In genomic region chr11:70647188-70648166, GRCh38 we compare ENCODE assay signal across 21 cellular contexts.
DNase-seq lines count a peak whose midpoint lies in the region; ATAC-seq and TF ChIP-seq lines count a peak whose summit lies in the region.
"Had no signal": no experiment of that assay in that cellular context is flagged by ENCODE, and none has a peak within 500 bp of the region (broad histone marks: within the 10 kb centered on the region; RNA-seq: fewer than 3 reads in every experiment).

No MANE protein-coding gene starts in this region.

- H3K27ac ChIP-seq in H9 (ENCODE audit: insufficient read length, low read depth, low read length): peak overlapping the region; percentile 70
- H3K27ac ChIP-seq: BLaER1 had no signal

- no peak overlapping the region for H2BK20ac ChIP-seq in H9 (ENCODE audit: low read depth, low read length, poor library complexity, severe bottlenecking)

- H3K27me3 Mint-ChIP-seq in H9 (ENCODE audit: low read depth) (peaks cover 7% of the 10 kb centered on the region), brain (peaks cover 2% of the 10 kb centered on the region)

- H3K4me1 Mint-ChIP-seq in H9: peaks cover 61 to 65% of the 10 kb centered on the region in 2 experiments
- H3K4me1 Mint-ChIP-seq in brain: peaks cover 82% of the 10 kb centered on the region
- H3K4me1 Mint-ChIP-seq: CD4-positive, alpha-beta memory T cell had no signal

- peak overlapping the region; percentile 60 for H3K4me2 ChIP-seq in H9 (ENCODE audit: insufficient read depth, insufficient read length, low read length)
- H3K4me2 ChIP-seq: BLaER1, SK-N-SH had no signal

- H3K79me2 ChIP-seq in H9 (ENCODE audit: insufficient read depth, low read length): peaks cover under 1% of the 10 kb centered on the region; the same call in 1 of the 2 replicates

- H3K56ac ChIP-seq in H9 (ENCODE audit: insufficient read length, low read depth, low read length): no peak overlapping the region

- H3K9ac ChIP-seq in H9 (ENCODE audit: extremely low read depth, insufficient read length, low read length): no peak overlapping the region
- H3K9ac ChIP-seq: BLaER1, SK-N-SH had no signal

- DNase-seq in H9 (peak; percentile 75), MV-4-11 (lab: John Stamatoyannopoulos, UW) (peak; percentile 87), iPS-NIHi7 (ENCODE audit: extremely low spot score) (peak; percentile 53), kidney tubule cell (ENCODE audit: low spot score) (no peak)
- DNase-seq: Caco-2; CD4-positive, alpha-beta memory T cell; DMS 273 treated with DMSO at 0.1 percent for 48 hours; DMS79 treated with DMSO at 0.1 percent for 48 hours; Kasumi-1; NCI-H1417 treated with DMSO at 0.1 percent for 48 hours; NCI-H187 treated with DMSO at 0.1 percent for 48 hours; NCI-H345; NCI-H524 treated with DMSO at 0.1 percent for 48 hours; PC-3; SIG-M5; SK-N-SH had no signal

- no peak overlapping the region for H3K4ac ChIP-seq in H9 (ENCODE audit: low read depth, low read length)

- H3K4me3 Mint-ChIP-seq in H9 (peak overlapping the region; percentile 21 to 59), brain (peak overlapping the region in 1 of 5 experiments; percentile 19)
- H3K4me3 Mint-ChIP-seq: CD4-positive, alpha-beta memory T cell had no signal

- no peaks in the 10 kb centered on the region for H3K27me3 ChIP-seq in H9 (ENCODE audit: insufficient read depth, low read length)

- ATAC-seq in GM21526 (IDR thresholded peaks at IDR 0.05; ENCODE audit: low FRiP score, unreplicated experiment): no peak
- ATAC-seq in HG02981 (IDR thresholded peaks at IDR 0.05; ENCODE audit: unreplicated experiment): no peak
- ATAC-seq: HCT116, PC-3 had no signal

- H3K4me1 ChIP-seq in H9 (ENCODE audit: insufficient read depth, low read length): peaks cover 39% of the 10 kb centered on the region
- H3K4me1 ChIP-seq: Caco-2 had no signal

- H3K23ac ChIP-seq in H9 (ENCODE audit: insufficient read length, low read depth, low read length): no peak overlapping the region

- H3K18ac ChIP-seq in H9 (ENCODE audit: insufficient read length, low read depth, low read length): no peak overlapping the region

- H2AK5ac ChIP-seq in H9 (ENCODE audit: insufficient read length, low read length): no peak overlapping the region

- H4K8ac ChIP-seq in H9 (replicated peaks; ENCODE audit: insufficient read length, low read depth, low read length): no peak overlapping the region

- no peaks in the 10 kb centered on the region for H3K9me3 ChIP-seq in H9 (ENCODE audit: control insufficient read depth, low read depth, low read length)
- H3K9me3 ChIP-seq: BLaER1, Caco-2, SK-N-SH had no signal

- H3K27ac Mint-ChIP-seq in H9: peak overlapping the region; percentile 67 to 94 (median 82)
- H3K27ac Mint-ChIP-seq in brain: peak overlapping the region in 3 of 5 experiments; percentile 3 to 36 (median 3)
- H3K27ac Mint-ChIP-seq: CD4-positive, alpha-beta memory T cell had no signal

- no peaks in the 10 kb centered on the region for H3K79me1 ChIP-seq in H9 (ENCODE audit: insufficient read depth, low read depth, low read length, poor library complexity, severe bottlenecking)

- peaks cover 0 to 6% (median 0%) of the 10 kb centered on the region in 3 experiments; a peak in 2 of 7 replicates for H3K36me3 Mint-ChIP-seq in H9 (ENCODE audit: insufficient read depth in 1 of 3, low read depth in 3 of 3)
- H3K36me3 Mint-ChIP-seq in brain: peaks cover 16% of the 10 kb centered on the region
- H3K36me3 Mint-ChIP-seq: CD4-positive, alpha-beta memory T cell had no signal

- H3K23me2 ChIP-seq in H9 (ENCODE audit: insufficient read length, low read depth, low read length, poor library complexity, severe bottlenecking): no peaks in the 10 kb centered on the region

- no peak overlapping the region for H2AFZ ChIP-seq in H9 (ENCODE audit: low read length)

- 0 out of 2 replicates have a peak overlapping the region, but pooled peaks have one; percentile 6 for H3K14ac ChIP-seq in H9 (ENCODE audit: insufficient read depth, low read length)

- no peaks in the 10 kb centered on the region for H4K20me1 ChIP-seq in H9 (ENCODE audit: control insufficient read depth, insufficient read depth, insufficient read length)

- no peak for TF ChIP-seq CTCF in H9 (conservative IDR thresholded peaks at IDR 0.05)
- TF ChIP-seq CTCF in brain (conservative IDR thresholded peaks at IDR 0.05): no peak

- peak overlapping the region; percentile 1 for H2BK5ac ChIP-seq in H9 (ENCODE audit: insufficient read length, low read length)

- no peak overlapping the region for H2BK15ac ChIP-seq in H9 (ENCODE audit: low read depth, low read length)

- no CpG with 5 or more reads among the region's 21 CpGs for whole genome bisulfite sequencing in H9 (ENCODE audit: extremely low coverage, insufficient read length, low lambda C conversion rate)

- no peak overlapping the region for H2BK120ac ChIP-seq in H9 (ENCODE audit: low read depth, low read length, poor library complexity, severe bottlenecking)

- no peak overlapping the region for H3T11ph ChIP-seq in H9 (ENCODE audit: low read length)

- no peaks in the 10 kb centered on the region for H3K9me3 Mint-ChIP-seq in H9
- peaks cover 0 to 4% (median 3%) of the 10 kb centered on the region in 5 experiments for H3K9me3 Mint-ChIP-seq in brain

- H4K5ac ChIP-seq in H9 (ENCODE audit: insufficient read length, low read depth, low read length): no peak overlapping the region

- H2BK12ac ChIP-seq in H9 (ENCODE audit: insufficient read length, low read depth, low read length): no peak overlapping the region

- no peak overlapping the region for H4K91ac ChIP-seq in H9 (ENCODE audit: insufficient read length, low read depth, low read length)
